Comparison of ENCODE assay signal across 1 cellular context in genomic region chr12:109996483-109996853, GRCh38.
TF ChIP-seq lines count a peak whose summit lies in the region.

No MANE protein-coding gene starts in this region.

TF ChIP-seq in endothelial cell of umbilical vein, 7 proteins besides CTCF, POLR2A, EP300 and RAD21:
- TF ChIP-seq GATA2 (IDR thresholded peaks at IDR 0.05; ENCODE audit: insufficient read depth, insufficient read length, low read depth, low read length): no peak
- no peak for TF ChIP-seq JUN (IDR thresholded peaks at IDR 0.05; ENCODE audit: borderline replicate concordance, insufficient read depth, insufficient read length, low read depth)
- TF ChIP-seq MAX (IDR thresholded peaks at IDR 0.05; ENCODE audit: insufficient read depth, insufficient read length): no peak
- TF ChIP-seq EZH2 (IDR thresholded peaks at IDR 0.05; ENCODE audit: borderline replicate concordance, low read depth, low read length, severe bottlenecking): no peak
- no peak for TF ChIP-seq POLR2AphosphoS5 (IDR thresholded peaks at IDR 0.05; ENCODE audit: insufficient read depth, low read depth, low read length)
- TF ChIP-seq FOS (IDR thresholded peaks at IDR 0.05; ENCODE audit: borderline replicate concordance, insufficient read depth, low read length): no peak
- TF ChIP-seq MYC (IDR thresholded peaks at IDR 0.05; ENCODE audit: low read depth, low read length): no peak
